16 cellular contexts compared by ENCODE assay signal in the genomic region with DNA sequence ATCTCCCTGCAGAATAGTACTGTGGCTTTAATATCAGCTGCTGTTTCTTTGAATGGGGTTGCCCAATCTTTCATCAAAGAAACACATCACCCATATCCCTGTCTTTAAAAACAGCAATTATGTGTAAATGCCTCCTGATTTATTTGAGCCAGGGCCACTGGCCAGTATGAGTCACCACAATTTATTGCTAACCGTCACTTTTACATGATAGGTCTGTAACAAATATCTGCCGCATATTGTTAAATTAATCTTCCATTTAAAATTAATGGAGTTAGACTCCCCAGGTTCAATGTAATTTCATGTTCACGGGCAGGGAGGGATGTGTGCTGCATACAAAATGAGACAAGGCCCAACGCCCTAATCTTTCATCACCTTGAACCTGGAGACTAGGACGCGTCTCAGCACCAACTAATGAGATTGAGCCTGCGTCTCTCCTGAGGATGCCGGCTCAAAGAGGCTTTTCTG.
A peak's percentile ranks its signal among the peaks of the same experiment; 100 is the strongest.
DNase-seq lines count a peak whose midpoint lies in the region; ATAC-seq lines count a peak whose summit lies in the region.
"Had no signal": no experiment of that assay in that cellular context is flagged by ENCODE, and none has a peak within 500 bp of the region (broad histone marks: within the 10 kb centered on the region; RNA-seq: fewer than 3 reads in every experiment).

No MANE protein-coding gene starts in this region.

- DNase-seq in H4 (ENCODE audit: low spot score) (peak; percentile 31), NCI-H69 (lab: John Stamatoyannopoulos, UW) (peak; percentile 98), stromal cell of bone marrow (ENCODE audit: low read depth) (peak; percentile 29), HPDE6-E6E7 (ENCODE audit: extremely low spot score) (no peak), AG08396 (ENCODE audit: low spot score) (no peak)
- DNase-seq: activated CD8-positive, alpha-beta memory T cell treated with anti-CD3 and anti-CD28 coated beads, Interleukin-2, amount 10 ng/mL, durations not matched to agents 7 days and 5 days; activated naive CD4-positive, alpha-beta T cell; CD8-positive, alpha-beta T cell; HCEC 1CT; Kasumi-1; OCI-M1; stimulated activated CD8-positive, alpha-beta memory T cell treated with anti-CD3 and anti-CD28 coated beads, Interleukin-4, amount 100 ng/mL, for 48 hours; transverse colon had no signal

- ATAC-seq in esophagus mucosa: peak; percentile 72
- ATAC-seq in GM18498 (IDR thresholded peaks at IDR 0.05; ENCODE audit: unreplicated experiment): no peak
- ATAC-seq: activated CD8-positive, alpha-beta memory T cell treated with anti-CD3 and anti-CD28 coated beads, Interleukin-2, amount 10 ng/mL, durations not matched to agents 7 days and 5 days; CD8-positive, alpha-beta T cell; natural killer cell treated with Interleukin-12 subunit alpha and Interleukin-12 subunit beta and Interleukin-15 and Interleukin-18, amount 100 ng/mL, for 72 hours had no signal

Comparison
In these comparisons a context has a peak if more than half of its experiments do, and no peak if none do; other contexts are left out.
1. DNase-seq: peak in H4 (single experiment), NCI-H69 (single experiment) and stromal cell of bone marrow (single experiment); none in HPDE6-E6E7 (single experiment) and AG08396 (single experiment).